ENCODE assay signal across 8 cellular contexts in the genomic region with DNA sequence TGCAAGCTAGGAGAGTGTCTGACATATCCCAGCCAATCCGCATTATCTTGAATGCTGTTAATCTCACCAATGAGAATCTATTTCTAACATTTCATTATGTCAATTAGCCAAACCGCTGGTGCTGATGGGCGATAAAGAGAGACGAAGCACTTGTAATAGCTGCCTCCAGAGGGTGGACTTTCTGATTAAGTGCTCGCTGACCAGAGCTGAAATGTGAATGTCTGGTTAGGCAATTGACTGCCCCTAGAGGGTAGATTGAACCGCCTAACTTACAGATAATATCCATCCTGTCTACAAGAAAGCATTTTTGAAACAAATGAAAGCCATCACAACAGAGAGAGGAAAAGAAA. TPM values are rescaled to one million over a fixed set of nuclear protein-coding genes. Genes with fewer than 3 reads are reported as not detected.
DNase-seq lines count a peak whose midpoint lies in the region; ATAC-seq, FAIRE-seq and TF ChIP-seq lines count a peak whose summit lies in the region.

No MANE protein-coding gene starts in this region.

- peak overlapping the region; percentile 93 for H3K56ac ChIP-seq in IMR-90 (ENCODE audit: extremely low read depth, insufficient read depth, low read length)

- H2AFZ ChIP-seq in IMR-90 (replicated peaks; ENCODE audit: low read length, poor library complexity) (peak overlapping the region; percentile 96), keratinocyte (ENCODE audit: control insufficient read depth, low read length) (peak overlapping the region; percentile 81)

- H3K4me1 ChIP-seq in IMR-90 (ENCODE audit: control insufficient read depth, insufficient read depth, low read length) (peaks cover 8% of the 10 kb centered on the region), Peyer's patch (peaks cover 0 to 28% (median 15%) of the 10 kb centered on the region in 4 donors), keratinocyte (ENCODE audit: control insufficient read depth, extremely low read depth, insufficient read depth, low read length) (peaks cover 19% of the 10 kb centered on the region)

- peaks cover 7 to 24% of the 10 kb centered on the region in 2 experiments for H3K79me1 ChIP-seq in IMR-90 (ENCODE audit: low read depth in 1 of 2, low read length in 2 of 2)

- BruUV-seq in IMR-90 (replicated peaks; lab: Mats Ljungman, UMichigan), result no TSS peak

- H3K27ac ChIP-seq in IMR-90 (ENCODE audit: insufficient read depth, low read length), result peak overlapping the region; percentile 77
- peak overlapping the region; percentile 74 to 90 (median 80) for H3K27ac ChIP-seq in Peyer's patch
- peak overlapping the region; percentile 87 for H3K27ac ChIP-seq in keratinocyte (ENCODE audit: control insufficient read depth, insufficient read depth, low read length)

- H2AK9ac ChIP-seq in IMR-90 (replicated peaks; ENCODE audit: low read depth, low read length, poor library complexity), result peak overlapping the region; percentile 81

- peak overlapping the region; percentile 92; the same call in 1 of the 2 replicates for H4K91ac ChIP-seq in IMR-90 (ENCODE audit: insufficient read depth, low read depth, low read length)

- H3K9me3 ChIP-seq in IMR-90 (ENCODE audit: control insufficient read depth, insufficient read depth, low read length) (no peaks in the 10 kb centered on the region), Peyer's patch (no peaks in the 10 kb centered on the region), keratinocyte (ENCODE audit: control insufficient read depth, low read depth, low read length) (no peaks in the 10 kb centered on the region)

- FAIRE-seq in bronchial epithelial cell (lab: Jason Lieb, UNC) (peak; percentile 47), keratinocyte (lab: Jason Lieb, UNC) (no peak)

- H2BK20ac ChIP-seq in IMR-90 (ENCODE audit: low read depth, low read length), result no peak overlapping the region

- POLR2A ChIA-PET in IMR-90 (lab: Charles Lee; ENCODE audit: unreplicated experiment), result no interaction called here

- peak overlapping the region; percentile 16; the same call in 1 of the 2 replicates for H4K5ac ChIP-seq in IMR-90 (ENCODE audit: low read depth, low read length)

- peak overlapping the region; percentile 97; the same call in 1 of the 2 replicates for H2BK120ac ChIP-seq in IMR-90 (ENCODE audit: low read depth, low read length)

- ATAC-seq in GM19455 (IDR thresholded peaks at IDR 0.05; ENCODE audit: unreplicated experiment) (peak; percentile 29), IMR-90 (ENCODE audit: low read depth) (peak; percentile 90)
- peak; percentile 33 for ATAC-seq in stimulated activated naive CD8-positive, alpha-beta T cell treated with anti-CD3 and anti-CD28 coated beads, Interleukin-15, amount 100 ng/mL, for 72 hours

- TF ChIP-seq CTCF in IMR-90 (conservative IDR thresholded peaks at IDR 0.05; ENCODE audit: low read depth, low read length) (peak; percentile 94), Peyer's patch (IDR thresholded peaks at IDR 0.05) (peak; percentile 28 to 54 (median 46)), bronchial epithelial cell (IDR thresholded peaks at IDR 0.05; ENCODE audit: insufficient read depth, low read length, severe bottlenecking) (peak; percentile 57), keratinocyte (optimal IDR thresholded peaks at IDR 0.05 in 1 of 3, IDR thresholded peaks at IDR 0.05 in 1 of 3, conservative IDR thresholded peaks at IDR 0.05 in 1 of 3; ENCODE audit: extremely low read depth in 1 of 3, insufficient read depth in 2 of 3, low read length in 3 of 3) (peak; percentile 55 to 79 (median 58))

- no peak overlapping the region for H3K18ac ChIP-seq in IMR-90 (ENCODE audit: low read depth, low read length)

- intact Hi-C loops in IMR-90 (cut with micrococcal nuclease), result loop anchor here (1.0 kb wide), 2 partner anchors 54 to 125 kb away; a partner anchor contains a TSS

- H3K27me3 ChIP-seq in IMR-90 (ENCODE audit: control insufficient read depth, insufficient read depth, low read length) (peaks cover 19% of the 10 kb centered on the region), Peyer's patch (peaks cover 0 to 11% of the 10 kb centered on the region in 2 donors), bronchial epithelial cell (ENCODE audit: control insufficient read depth, insufficient read depth, low read length) (peaks cover 5% of the 10 kb centered on the region), keratinocyte (ENCODE audit: control insufficient read depth, extremely low read depth, insufficient read depth, low read length) (peaks cover 25% of the 10 kb centered on the region)

- DNase-seq in DMS153 treated with DMSO at 0.1 percent for 48 hours (lab: John Stamatoyannopoulos, UW; ENCODE audit: unreplicated experiment), result peak; percentile 85
- peak; percentile 94 for DNase-seq in IMR-90
- no peak for DNase-seq in Peyer's patch
- peak; percentile 91 for DNase-seq in bronchial epithelial cell (ENCODE audit: low read depth)
- DNase-seq in keratinocyte (ENCODE audit: low read depth, low spot score), result peak; percentile 77
- no peak for DNase-seq in stimulated activated naive CD8-positive, alpha-beta T cell treated with anti-CD3 and anti-CD28 coated beads, Interleukin-15, amount 100 ng/mL, for 72 hours
- no peak for DNase-seq in central memory CD4-positive, alpha-beta T cell

- in situ Hi-C loops in IMR-90 (cut with MboI; ENCODE audit: low sequenced_read_pairs), result no loop called here

- H2BK5ac ChIP-seq in IMR-90 (ENCODE audit: low read depth, low read length, poor library complexity, severe bottlenecking), result peak overlapping the region; percentile 86

- TF ChIP-seq POLR2A in IMR-90 (IDR thresholded peaks at IDR 0.05; ENCODE audit: low read depth, low read length) (no peak), Peyer's patch (IDR thresholded peaks at IDR 0.05) (no peak)

- no peaks in the 10 kb centered on the region for H3K9me3 Mint-ChIP-seq in stimulated activated naive CD8-positive, alpha-beta T cell treated with anti-CD3 and anti-CD28 coated beads, Interleukin-15, amount 100 ng/mL, for 72 hours

- dilution Hi-C loops in IMR-90 (cut with HindIII; ENCODE audit: low sequenced_read_pairs, unreplicated experiment), result no loop called here
- dilution Hi-C loops in keratinocyte (cut with MboI; ENCODE audit: extremely low pct_ligation_motif_present, low sequenced_read_pairs), result no loop called here

- H4K8ac ChIP-seq in IMR-90 (ENCODE audit: low read depth in 2 of 2, low read length in 2 of 2), result peak overlapping the region; percentile 12 to 94

- no CpG with 5 or more reads among the region's 6 CpGs for WGBS in IMR-90 (ENCODE audit: extremely low coverage in 2 of 2, insufficient read length in 1 of 2), 2 experiments

- no peak overlapping the region for H2AK5ac ChIP-seq in IMR-90 (ENCODE audit: low read depth, low read length)

- H3K36me3 ChIP-seq in IMR-90 (ENCODE audit: control insufficient read depth, insufficient read depth, low read length) (peaks cover 8% of the 10 kb centered on the region), Peyer's patch (peaks cover 0 to 28% (median 0%) of the 10 kb centered on the region in 3 donors), bronchial epithelial cell (ENCODE audit: control insufficient read depth, insufficient read depth, low read length) (peaks cover 10% of the 10 kb centered on the region), keratinocyte (ENCODE audit: control insufficient read depth in 2 of 2, extremely low read depth in 1 of 2, insufficient read depth in 2 of 2, low read length in 2 of 2) (peaks cover 10 to 18% of the 10 kb centered on the region in 2 experiments)

- H3K27ac Mint-ChIP-seq in stimulated activated naive CD8-positive, alpha-beta T cell treated with anti-CD3 and anti-CD28 coated beads, Interleukin-15, amount 100 ng/mL, for 72 hours, result peak overlapping the region; percentile 96 to 98

- H4K20me1 ChIP-seq in IMR-90 (ENCODE audit: insufficient read depth, low read length), result no peaks in the 10 kb centered on the region
- no peaks in the 10 kb centered on the region for H4K20me1 ChIP-seq in keratinocyte (ENCODE audit: control insufficient read depth, extremely low read depth, insufficient read depth, low read length)

- H3K9me1 ChIP-seq in IMR-90 (ENCODE audit: insufficient read depth, low read length), result peaks cover 4% of the 10 kb centered on the region
- H3K9me1 ChIP-seq in keratinocyte (ENCODE audit: control insufficient read depth, extremely low read depth, insufficient read depth, low read length), result no peaks in the 10 kb centered on the region

- H3K14ac ChIP-seq in IMR-90 (replicated peaks; ENCODE audit: low read depth, low read length), result peak overlapping the region; percentile 11; the same call in 1 of the 2 replicates

- peak overlapping the region; percentile 82 to 98 for H3K4me3 Mint-ChIP-seq in stimulated activated naive CD8-positive, alpha-beta T cell treated with anti-CD3 and anti-CD28 coated beads, Interleukin-15, amount 100 ng/mL, for 72 hours

- peaks cover 20% of the 10 kb centered on the region for H3K79me2 ChIP-seq in keratinocyte (ENCODE audit: control insufficient read depth, insufficient read depth, low read length)

- H3K23ac ChIP-seq in IMR-90 (ENCODE audit: low read depth, low read length), result peak overlapping the region; percentile 89; the same call in 1 of the 2 replicates

- peak overlapping the region; percentile 69; the same call in 1 of the 2 replicates for H3K9ac ChIP-seq in IMR-90 (ENCODE audit: low read depth, low read length)
- peak overlapping the region; percentile 95 for H3K9ac ChIP-seq in keratinocyte (ENCODE audit: control insufficient read depth, extremely low read depth, insufficient read depth, low read length)

- peak overlapping the region; percentile 53 for H3K4me3 ChIP-seq in IMR-90 (ENCODE audit: insufficient read depth, low read depth, low read length)
- peak overlapping the region; percentile 74 to 98 (median 88) for H3K4me3 ChIP-seq in Peyer's patch
- peak overlapping the region; percentile 86 for H3K4me3 ChIP-seq in bronchial epithelial cell (ENCODE audit: low read depth, low read length)
- peak overlapping the region; percentile 72 to 92 (median 91) for H3K4me3 ChIP-seq in keratinocyte (ENCODE audit: control insufficient read depth in 2 of 3, extremely low read depth in 1 of 3, insufficient read depth in 2 of 3, low read depth in 1 of 3, low read length in 3 of 3)

- H2BK15ac ChIP-seq in IMR-90 (ENCODE audit: low read depth, low read length), result peak overlapping the region; percentile 37; the same call in 1 of the 3 replicates

- H3K4me1 Mint-ChIP-seq in stimulated activated naive CD8-positive, alpha-beta T cell treated with anti-CD3 and anti-CD28 coated beads, Interleukin-15, amount 100 ng/mL, for 72 hours, result peaks cover 55% of the 10 kb centered on the region

- peak; percentile 76 for TF ChIP-seq RAD21 in IMR-90 (IDR thresholded peaks at IDR 0.05; ENCODE audit: low read length)

- H3K4me2 ChIP-seq in IMR-90 (ENCODE audit: low read depth, low read length) (peak overlapping the region; percentile 68), keratinocyte (ENCODE audit: control insufficient read depth, extremely low read depth, insufficient read depth, low read depth, low read length) (peak overlapping the region; percentile 96)

- peaks cover 33% of the 10 kb centered on the region for H3K27me3 Mint-ChIP-seq in stimulated activated naive CD8-positive, alpha-beta T cell treated with anti-CD3 and anti-CD28 coated beads, Interleukin-15, amount 100 ng/mL, for 72 hours

- CTCF ChIA-PET in IMR-90 (lab: Yijun Ruan, JAX), result interaction anchor here (0.6 to 1.5 kb wide), 7 partner anchors 14 to 1062 kb away, joined by 3 to 4 read pairs (median 3); no protein-coding TSS in a partner anchor

- peak overlapping the region; percentile 97; the same call in 1 of the 2 replicates for H3K4ac ChIP-seq in IMR-90 (ENCODE audit: low read depth, low read length)

RNA-seq across cellular contexts. Expression of a gene that starts 0.6 kb away (rescaled TPM):
- total RNA-seq in IMR-90 (2012; rRNA removed) (22.0 and 32.5 TPM in 2 replicates), Peyer's patch (10 to 100 TPM in 3 of 4 donors, 1 to 10 TPM in 1; 10.0 to 17.6 (median 15.6) TPM), bronchial epithelial cell (23.4 and 31.9 TPM in 2 replicates)
- polyA plus RNA-seq in IMR-90 (2012; rRNA removed) (22.5 and 25.2 TPM in 2 replicates), keratinocyte (23.0 to 35.4 TPM (median 26.1 TPM) in 3 replicates)
- 20.0 and 42.6 TPM in 2 replicates for polyA plus RNA-seq in IMR-90 (2012; cell fraction: cytosol; rRNA removed)
- 13.1 and 26.6 TPM in 2 replicates for polyA plus RNA-seq in IMR-90 (2012; cell fraction: nucleus; rRNA removed; ENCODE audit: low replicate concordance)
- polyA plus RNA-seq in keratinocyte (2011; ENCODE audit: low read depth), result 21.8 TPM
- polyA plus RNA-seq in keratinocyte (2011; cell fraction: cytosol; rRNA removed), result 14.5 and 31.6 TPM in 2 replicates
- polyA plus RNA-seq in keratinocyte (2011; cell fraction: nucleus; rRNA removed), result 25.2 and 31.8 TPM in 2 replicates
- 16.4 and 41.0 TPM in 2 replicates for polyA plus RNA-seq in keratinocyte (2012; ENCODE audit: low replicate concordance)
- 10.7 to 21.8 TPM (median 12.7 TPM) in 3 replicates for polyA minus RNA-seq in keratinocyte
- 30.7 TPM for polyA minus RNA-seq in keratinocyte (2011; cell fraction: cytosol; rRNA and poly(A)+ RNA removed)
- polyA minus RNA-seq in keratinocyte (2011; cell fraction: nucleus; rRNA and poly(A)+ RNA removed), result 14.8 and 17.2 TPM in 2 replicates

RNA-seq across cellular contexts. Expression of a gene that starts 10.1 kb away (rescaled TPM):
- total RNA-seq in IMR-90 (2012; rRNA removed) (under 0.01 and 0.18 TPM in 2 replicates), Peyer's patch (1 to 10 TPM in 3 of 4 donors, under 1 TPM in 1; 0.88 to 2.0 (median 1.8) TPM), bronchial epithelial cell (1.0 and 1.1 TPM in 2 replicates)
- polyA plus RNA-seq in IMR-90 (2012; rRNA removed) (0.34 and 0.39 TPM in 2 replicates), keratinocyte (0.34 to 0.46 TPM (median 0.39 TPM) in 3 replicates)
- 0.11 and 0.29 TPM in 2 replicates for polyA plus RNA-seq in IMR-90 (2012; cell fraction: cytosol; rRNA removed)
- 2.0 and 4.1 TPM in 2 replicates for polyA plus RNA-seq in IMR-90 (2012; cell fraction: nucleus; rRNA removed; ENCODE audit: low replicate concordance)
- polyA plus RNA-seq in keratinocyte (2011; ENCODE audit: low read depth), result 0.81 TPM
- 0.19 and 0.33 TPM in 2 replicates for polyA plus RNA-seq in keratinocyte (2011; cell fraction: cytosol; rRNA removed)
- 2.1 and 3.4 TPM in 2 replicates for polyA plus RNA-seq in keratinocyte (2011; cell fraction: nucleus; rRNA removed)
- polyA plus RNA-seq in keratinocyte (2012; ENCODE audit: low replicate concordance), result 0.49 and 2.4 TPM in 2 replicates
- polyA minus RNA-seq in keratinocyte, result 0.99 to 1.3 TPM (median 1.1 TPM) in 3 replicates
- 0.96 TPM for polyA minus RNA-seq in keratinocyte (2011; cell fraction: cytosol; rRNA and poly(A)+ RNA removed)
- 1.4 and 2.1 TPM in 2 replicates for polyA minus RNA-seq in keratinocyte (2011; cell fraction: nucleus; rRNA and poly(A)+ RNA removed)

RNA-seq across cellular contexts. Expression of a gene that starts 23.9 kb away (rescaled TPM):
- total RNA-seq in IMR-90 (2012; rRNA removed), result 35.8 and 38.3 TPM in 2 replicates
- 56.1 and 62.0 TPM in 2 replicates for polyA plus RNA-seq in IMR-90 (2012; rRNA removed)
- 49.6 and 59.9 TPM in 2 replicates for polyA plus RNA-seq in IMR-90 (2012; cell fraction: cytosol; rRNA removed)
- 149 and 158 TPM in 2 replicates for polyA plus RNA-seq in IMR-90 (2012; cell fraction: nucleus; rRNA removed; ENCODE audit: low replicate concordance)
- 100 to 1,000 TPM in 1 of 4 donors, 10 to 100 TPM in 3; 64.5 to 160 (median 76.9) TPM for total RNA-seq in Peyer's patch
- total RNA-seq in bronchial epithelial cell, result 24.2 and 36.6 TPM in 2 replicates
- 27.0 to 33.5 TPM (median 32.2 TPM) in 3 replicates for polyA plus RNA-seq in keratinocyte
- 23.3 TPM for polyA plus RNA-seq in keratinocyte (2011; ENCODE audit: low read depth)
- 18.8 and 24.4 TPM in 2 replicates for polyA plus RNA-seq in keratinocyte (2011; cell fraction: cytosol; rRNA removed)
- polyA plus RNA-seq in keratinocyte (2011; cell fraction: nucleus; rRNA removed), result 83.4 and 98.3 TPM in 2 replicates
- 30.4 and 34.0 TPM in 2 replicates for polyA plus RNA-seq in keratinocyte (2012; ENCODE audit: low replicate concordance)
- polyA minus RNA-seq in keratinocyte, result 35.4 to 45.9 TPM (median 39.3 TPM) in 3 replicates
- 12.7 TPM for polyA minus RNA-seq in keratinocyte (2011; cell fraction: cytosol; rRNA and poly(A)+ RNA removed)
- 26.8 and 27.9 TPM in 2 replicates for polyA minus RNA-seq in keratinocyte (2011; cell fraction: nucleus; rRNA and poly(A)+ RNA removed)

RNA-seq across cellular contexts. Expression of a gene that starts 51.8 kb away (rescaled TPM):
- total RNA-seq in IMR-90 (2012; rRNA removed) (under 0.01 TPM in 2 replicates), Peyer's patch (under 1 TPM in 2 of 4 donors, not detected in 2; 0.27 to 0.47 TPM), bronchial epithelial cell (under 0.01 TPM in 1 of 2 replicates, not detected in the other)
- polyA plus RNA-seq in IMR-90 (2012; rRNA removed) (0.23 and 0.24 TPM in 2 replicates), keratinocyte (0.01 to 0.14 TPM (median 0.04 TPM) in 3 replicates)
- 0.16 and 0.30 TPM in 2 replicates for polyA plus RNA-seq in IMR-90 (2012; cell fraction: cytosol; rRNA removed)
- polyA plus RNA-seq in IMR-90 (2012; cell fraction: nucleus; rRNA removed; ENCODE audit: low replicate concordance), result 0.30 and 0.69 TPM in 2 replicates
- 0.14 TPM for polyA plus RNA-seq in keratinocyte (2011; ENCODE audit: low read depth)
- 0.04 and 0.05 TPM in 2 replicates for polyA plus RNA-seq in keratinocyte (2011; cell fraction: cytosol; rRNA removed)
- polyA plus RNA-seq in keratinocyte (2011; cell fraction: nucleus; rRNA removed), result 0.22 and 0.31 TPM in 2 replicates
- polyA plus RNA-seq in keratinocyte (2012; ENCODE audit: low replicate concordance), result 0.24 and 0.29 TPM in 2 replicates
- 0.03 to 0.59 TPM (median 0.13 TPM) in 3 replicates for polyA minus RNA-seq in keratinocyte
- polyA minus RNA-seq in keratinocyte (2011; cell fraction: cytosol; rRNA and poly(A)+ RNA removed), result not detected
- polyA minus RNA-seq in keratinocyte (2011; cell fraction: nucleus; rRNA and poly(A)+ RNA removed), result 0.21 and 0.23 TPM in 2 replicates

RNA-seq across cellular contexts. Expression of a gene that starts 53.9 kb away (rescaled TPM):
- total RNA-seq in IMR-90 (2012; rRNA removed) (57.8 and 58.8 TPM in 2 replicates), Peyer's patch (100 to 1,000 TPM in 3 of 4 donors, 10 to 100 TPM in 1; 54.5 to 136 (median 112) TPM), bronchial epithelial cell (27.9 and 30.6 TPM in 2 replicates)
- polyA plus RNA-seq in IMR-90 (2012; rRNA removed) (171 and 180 TPM in 2 replicates), keratinocyte (84.0 to 183 TPM (median 105 TPM) in 3 replicates)
- polyA plus RNA-seq in IMR-90 (2012; cell fraction: cytosol; rRNA removed), result 156 and 249 TPM in 2 replicates
- 112 and 118 TPM in 2 replicates for polyA plus RNA-seq in IMR-90 (2012; cell fraction: nucleus; rRNA removed; ENCODE audit: low replicate concordance)
- 24.2 TPM for polyA plus RNA-seq in keratinocyte (2011; ENCODE audit: low read depth)
- 127 and 139 TPM in 2 replicates for polyA plus RNA-seq in keratinocyte (2011; cell fraction: cytosol; rRNA removed)
- polyA plus RNA-seq in keratinocyte (2011; cell fraction: nucleus; rRNA removed), result 144 and 154 TPM in 2 replicates
- 143 and 191 TPM in 2 replicates for polyA plus RNA-seq in keratinocyte (2012; ENCODE audit: low replicate concordance)
- polyA minus RNA-seq in keratinocyte, result 82.0 to 305 TPM (median 87.2 TPM) in 3 replicates
- polyA minus RNA-seq in keratinocyte (2011; cell fraction: cytosol; rRNA and poly(A)+ RNA removed), result 83.3 TPM
- polyA minus RNA-seq in keratinocyte (2011; cell fraction: nucleus; rRNA and poly(A)+ RNA removed), result 37.5 and 61.5 TPM in 2 replicates

Comparison
In these comparisons a context has a peak if more than half of its experiments do, and no peak if none do; other contexts are left out.
1. DNase-seq: peak in DMS153 treated with DMSO at 0.1 percent for 48 hours (single experiment), IMR-90 (single experiment), bronchial epithelial cell (single experiment) and keratinocyte (single experiment); none in Peyer's patch (0 of 3), stimulated activated naive CD8-positive, alpha-beta T cell treated with anti-CD3 and anti-CD28 coated beads, Interleukin-15, amount 100 ng/mL, for 72 hours (0 of 2) and central memory CD4-positive, alpha-beta T cell (single experiment).
2. ATAC-seq: peak in every context shown above with its lines; median percentile 90 in IMR-90; 33 in stimulated activated naive CD8-positive, alpha-beta T cell treated with anti-CD3 and anti-CD28 coated beads, Interleukin-15, amount 100 ng/mL, for 72 hours; 29 in GM19455.
3. Peak in every context shown above with its lines, with median percentiles within 50 percentile points of each other: H3K27ac ChIP-seq, H3K4me3 ChIP-seq and CTCF ChIP-seq.